17 cellular contexts compared by ENCODE assay signal in the genomic region with DNA sequence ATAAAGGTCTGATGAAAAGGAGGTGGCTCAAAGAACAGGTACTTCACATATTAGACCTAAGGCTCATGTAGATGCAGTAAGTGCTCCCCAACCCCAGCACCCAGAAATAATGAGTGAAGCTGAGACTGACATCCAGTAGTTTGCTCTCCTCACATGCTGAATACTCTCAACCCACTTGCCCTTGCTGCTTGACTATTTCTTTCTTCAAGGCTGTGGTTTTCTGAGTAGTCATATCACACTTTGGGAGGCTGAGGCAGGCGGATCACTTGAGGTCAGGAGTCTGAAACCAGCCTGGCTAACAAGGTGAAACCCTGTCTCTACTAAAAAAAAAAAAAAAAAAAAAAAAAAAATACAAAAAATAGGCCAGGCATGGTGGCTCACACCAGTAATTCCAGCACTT. TPM values are rescaled to one million over a fixed set of nuclear protein-coding genes. Genes with fewer than 3 reads are reported as not detected.
DNase-seq lines count a peak whose midpoint lies in the region; ATAC-seq, FAIRE-seq and TF ChIP-seq lines count a peak whose summit lies in the region.
"Had no signal": no experiment of that assay in that cellular context is flagged by ENCODE, and none has a peak within 500 bp of the region (broad histone marks: within the 10 kb centered on the region; RNA-seq: fewer than 3 reads in every experiment).

No MANE protein-coding gene starts in this region.

- no peak for DNase-seq in lower lobe of right lung
- no peak for DNase-seq in GF-D8 (lab: John Stamatoyannopoulos, UW)
- DNase-seq in RCC 7860 (ENCODE audit: low spot score), result no peak
- no peak for DNase-seq in SIG-M5 treated with dmso at 0.1 percent for 504 hours (lab: John Stamatoyannopoulos, UW; ENCODE audit: unreplicated experiment)
- DNase-seq: activated effector memory CD4-positive, alpha-beta T cell treated with anti-CD3 and anti-CD28 coated beads, Interleukin-2, amount 50 U/mL, for 16 hours; foreskin melanocyte; H7; NCI-H2029 treated with DMSO at 0.1 percent for 48 hours; nucleus accumbens; substantia nigra had no signal

- no peaks in the 10 kb centered on the region for H3K4me1 ChIP-seq in lower lobe of right lung
- H3K4me1 ChIP-seq: BLaER1 had no signal

- no peak for TF ChIP-seq CTCF in lower lobe of right lung (IDR thresholded peaks at IDR 0.05)

- H3K36me3 ChIP-seq in lower lobe of right lung, result no peaks in the 10 kb centered on the region
- H3K36me3 ChIP-seq: BLaER1 had no signal

- ATAC-seq in GM18505 (IDR thresholded peaks at IDR 0.05; ENCODE audit: unreplicated experiment) (peak; percentile 84), GM19023 (IDR thresholded peaks at IDR 0.05; ENCODE audit: unreplicated experiment) (peak; percentile 81), HG02759 (IDR thresholded peaks at IDR 0.05; ENCODE audit: unreplicated experiment) (peak; percentile 77), HG03575 (IDR thresholded peaks at IDR 0.05; ENCODE audit: extremely low read depth, insufficient number of reproducible peaks, low FRiP score, unreplicated experiment) (peak; percentile 47), lower lobe of right lung (no peak)

- no peak for TF ChIP-seq POLR2A in GM18505 (IDR thresholded peaks at IDR 0.05; ENCODE audit: borderline replicate concordance, extremely low read depth, insufficient read depth, insufficient read length)

- no peak overlapping the region for H3K4me3 ChIP-seq in lower lobe of right lung
- H3K4me3 ChIP-seq: BLaER1 had no signal

- H3K27ac ChIP-seq in lower lobe of right lung, result no peak overlapping the region
- H3K27ac ChIP-seq: BLaER1, VCaP had no signal

- intact Hi-C loops in lower lobe of right lung (cut with DNase I), result no loop called here

- FAIRE-seq in RCC 7860 (lab: Jason Lieb, UNC), result no peak
- FAIRE-seq: bronchial epithelial cell had no signal

- H3K27me3 ChIP-seq in lower lobe of right lung (ENCODE audit: low read depth), result no peaks in the 10 kb centered on the region

- no peaks in the 10 kb centered on the region for H3K9me3 ChIP-seq in lower lobe of right lung

RNA-seq across cellular contexts. Expression of a gene that starts 51.5 kb away (rescaled TPM):
- 26.9 TPM for total RNA-seq in lower lobe of right lung

Comparison
In these comparisons a context has a peak if more than half of its experiments do, and no peak if none do; other contexts are left out.
1. ATAC-seq: peak in GM18505 (single experiment), GM19023 (single experiment), HG02759 (single experiment) and HG03575 (single experiment); none in lower lobe of right lung (0 of 2).